Comparison of ENCODE assay signal across 12 cellular contexts in the genomic region with DNA sequence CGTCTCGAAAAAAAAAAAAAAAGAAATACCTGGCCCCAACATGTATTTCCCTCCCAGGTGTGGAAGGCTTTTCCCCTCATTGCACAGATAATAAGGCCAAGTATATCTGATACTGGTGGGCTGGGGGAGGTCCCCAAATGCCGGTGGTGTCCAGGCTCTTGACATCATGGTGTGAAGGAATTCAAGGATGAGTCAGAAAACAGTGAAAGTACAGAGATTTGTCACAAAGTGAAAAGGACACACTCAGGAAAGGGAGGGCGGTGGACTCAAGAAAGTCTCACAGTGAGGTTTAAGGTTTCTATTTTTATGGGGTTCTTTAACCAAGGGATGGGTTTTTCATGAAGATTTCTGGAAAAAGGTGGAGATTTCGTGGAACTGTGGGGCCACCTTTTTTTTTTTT. TPM values are rescaled to one million over a fixed set of nuclear protein-coding genes. Genes with fewer than 3 reads are reported as not detected.
DNase-seq lines count a peak whose midpoint lies in the region; ATAC-seq and TF ChIP-seq lines count a peak whose summit lies in the region.
"Had no signal": no experiment of that assay in that cellular context is flagged by ENCODE, and none has a peak within 500 bp of the region (broad histone marks: within the 10 kb centered on the region; RNA-seq: fewer than 3 reads in every experiment).

No MANE protein-coding gene starts in this region.

- H3K4me1 ChIP-seq in tibial nerve: peaks cover 0 to 7% (median 0%) of the 10 kb centered on the region in 4 donors
- H3K4me1 ChIP-seq in right cardiac atrium (ENCODE audit: control insufficient read depth, insufficient read depth, low read length): peaks cover 10% of the 10 kb centered on the region

- H3K27me3 ChIP-seq in tibial nerve (no peaks in the 10 kb centered on the region), right cardiac atrium (ENCODE audit: control insufficient read depth, insufficient read depth) (no peaks in the 10 kb centered on the region)
- H3K27me3 ChIP-seq: colonic mucosa had no signal

- 83 to 86% methylated on average over 5 of the region's 5 CpGs for WGBS in tibial nerve, 2 donors
- WGBS in right cardiac atrium: 89% methylated on average over 5 of the region's 5 CpGs

- DNase-seq in progenitor cell of endocrine pancreas (ENCODE audit: low spot score, unreplicated experiment) (no peak), tibial nerve (ENCODE audit: low spot score in 2 of 2) (no peak), right cardiac atrium (no peak), NCI-H1105 (lab: John Stamatoyannopoulos, UW) (no peak)
- DNase-seq: activated naive CD8-positive, alpha-beta T cell treated with anti-CD3 and anti-CD28 coated beads, Interleukin-2, amount 10 ng/mL, durations not matched to agents 7 days and 5 days; colonic mucosa; midbrain; NCI-H345 had no signal

- H3K36me3 ChIP-seq in tibial nerve: no peaks in the 10 kb centered on the region
- H3K36me3 ChIP-seq: colonic mucosa had no signal

- peak overlapping the region; percentile 71 for H3K27ac Mint-ChIP-seq in progenitor cell of endocrine pancreas
- H3K27ac Mint-ChIP-seq: activated naive CD8-positive, alpha-beta T cell treated with anti-CD3 and anti-CD28 coated beads, Interleukin-2, amount 10 ng/mL, durations not matched to agents 7 days and 5 days had no signal

- intact Hi-C loops in right cardiac atrium (cut with DNase I): no loop called here

- TF ChIP-seq EP300 in tibial nerve (IDR thresholded peaks at IDR 0.05): no peak

- H3K27me3 Mint-ChIP-seq in progenitor cell of endocrine pancreas: no peaks in the 10 kb centered on the region
- H3K27me3 Mint-ChIP-seq: activated naive CD8-positive, alpha-beta T cell treated with anti-CD3 and anti-CD28 coated beads, Interleukin-2, amount 10 ng/mL, durations not matched to agents 7 days and 5 days had no signal

- no peaks in the 10 kb centered on the region for H3K36me3 Mint-ChIP-seq in progenitor cell of endocrine pancreas (ENCODE audit: insufficient read depth)
- H3K36me3 Mint-ChIP-seq: activated naive CD8-positive, alpha-beta T cell treated with anti-CD3 and anti-CD28 coated beads, Interleukin-2, amount 10 ng/mL, durations not matched to agents 7 days and 5 days had no signal

- no peaks in the 10 kb centered on the region for H3K9me3 Mint-ChIP-seq in progenitor cell of endocrine pancreas (ENCODE audit: low read depth)
- H3K9me3 Mint-ChIP-seq: activated naive CD8-positive, alpha-beta T cell treated with anti-CD3 and anti-CD28 coated beads, Interleukin-2, amount 10 ng/mL, durations not matched to agents 7 days and 5 days had no signal

- no peak for TF ChIP-seq CTCF in progenitor cell of endocrine pancreas (IDR thresholded peaks at IDR 0.05; ENCODE audit: unreplicated experiment)
- no peak for TF ChIP-seq CTCF in tibial nerve (IDR thresholded peaks at IDR 0.05)

- peaks cover 35% of the 10 kb centered on the region for H3K4me1 Mint-ChIP-seq in progenitor cell of endocrine pancreas (ENCODE audit: low read depth)

- TF ChIP-seq POLR2A in tibial nerve (IDR thresholded peaks at IDR 0.05): no peak

- ATAC-seq in GM18520 (IDR thresholded peaks at IDR 0.05; ENCODE audit: unreplicated experiment): peak; percentile 82
- ATAC-seq in GM21447 (IDR thresholded peaks at IDR 0.05; ENCODE audit: unreplicated experiment): peak; percentile 68
- peak; percentile 46 for ATAC-seq in HG03196 (IDR thresholded peaks at IDR 0.05; ENCODE audit: unreplicated experiment)
- ATAC-seq in right cardiac atrium: no peak

- H3K4me3 ChIP-seq in tibial nerve (no peak overlapping the region), right cardiac atrium (ENCODE audit: low read length) (no peak overlapping the region)
- H3K4me3 ChIP-seq: colonic mucosa had no signal

- no peak overlapping the region for H3K4me3 Mint-ChIP-seq in progenitor cell of endocrine pancreas (ENCODE audit: low read depth)
- H3K4me3 Mint-ChIP-seq: activated naive CD8-positive, alpha-beta T cell treated with anti-CD3 and anti-CD28 coated beads, Interleukin-2, amount 10 ng/mL, durations not matched to agents 7 days and 5 days had no signal

- H3K27ac ChIP-seq in tibial nerve (no peak overlapping the region), right cardiac atrium (ENCODE audit: low read length) (no peak overlapping the region)
- H3K27ac ChIP-seq: colonic mucosa, HL-60 had no signal

- no peaks in the 10 kb centered on the region for H3K9me3 ChIP-seq in tibial nerve
- no peaks in the 10 kb centered on the region for H3K9me3 ChIP-seq in right cardiac atrium (ENCODE audit: control insufficient read depth, low read length)
- H3K9me3 ChIP-seq: colonic mucosa had no signal

RNA-seq across cellular contexts. Expression of a gene that starts 37.8 kb away (rescaled TPM):
- total RNA-seq in progenitor cell of endocrine pancreas (238 and 247 TPM in 2 replicates), tibial nerve (1 to 10 TPM; 5.2 to 7.6 (median 6.7) TPM), right cardiac atrium (1 to 10 TPM; 3.1 to 6.2 (median 3.7) TPM)
- 1.3 TPM for polyA plus RNA-seq in right cardiac atrium

Comparison
In these comparisons a context has a peak if more than half of its experiments do, and no peak if none do; other contexts are left out.
1. ATAC-seq: peak in GM18520 (single experiment), GM21447 (single experiment) and HG03196 (single experiment); none in right cardiac atrium (0 of 2).
2. RNA of a gene that starts 37.8 kb away (total RNA-seq): 238 to 247 TPM in progenitor cell of endocrine pancreas; 5.2 to 7.6 TPM in tibial nerve and 3.1 to 6.2 TPM in right cardiac atrium; every median in the first group is over 10 times any median in the second.